ENCODE assay signal across 9 cellular contexts in genomic region chr11:2932850-2933251, GRCh38. TPM values are rescaled to one million over a fixed set of nuclear protein-coding genes. Genes with fewer than 3 reads are reported as not detected.
DNase-seq lines count a peak whose midpoint lies in the region; ATAC-seq and TF ChIP-seq lines count a peak whose summit lies in the region.
"Had no signal": no experiment of that assay in that cellular context is flagged by ENCODE, and none has a peak within 500 bp of the region (broad histone marks: within the 10 kb centered on the region; RNA-seq: fewer than 3 reads in every experiment).

No MANE protein-coding gene starts in this region.

- no peak for TF ChIP-seq CTCF in coronary artery (IDR thresholded peaks at IDR 0.05)
- TF ChIP-seq CTCF in GM10266 (IDR thresholded peaks at IDR 0.05; ENCODE audit: control insufficient read depth, insufficient read depth, low read depth, missing control alignments), result no peak

- peak overlapping the region; percentile 42 for H3K9ac ChIP-seq in NT2/D1 (ENCODE audit: insufficient read length, low read depth)

- no peak overlapping the region for H3K4me3 ChIP-seq in NT2/D1 (ENCODE audit: insufficient read length, low read depth)
- H3K4me3 ChIP-seq in coronary artery, result no peak overlapping the region

- peaks cover 2% of the 10 kb centered on the region for H3K36me3 ChIP-seq in NT2/D1 (ENCODE audit: insufficient read depth, insufficient read length, low read length)

- no peak for ATAC-seq in GM18861 (IDR thresholded peaks at IDR 0.05; ENCODE audit: unreplicated experiment)
- ATAC-seq in GM21825 (IDR thresholded peaks at IDR 0.05; ENCODE audit: unreplicated experiment), result no peak

- DNase-seq in EH (ENCODE audit: low read depth) (peak; percentile 67), NT2/D1 (ENCODE audit: low read depth, low spot score) (no peak), coronary artery (ENCODE audit: low spot score) (no peak), posterior vena cava (ENCODE audit: low spot score) (peak; percentile 81), putamen (ENCODE audit: low spot score) (no peak), GM10266 (ENCODE audit: extremely low spot score) (no peak)
- DNase-seq: NCI-H510A had no signal

- peaks cover 10% of the 10 kb centered on the region for H3K9me3 ChIP-seq in NT2/D1 (ENCODE audit: insufficient read depth, low read length)

- H3K27me3 ChIP-seq in NT2/D1 (ENCODE audit: insufficient read depth, insufficient read length), result no peaks in the 10 kb centered on the region

- peak overlapping the region; percentile 26 to 57 for H3K27ac ChIP-seq in coronary artery

- intact Hi-C loops in posterior vena cava (cut with DNase I), result no loop called here

- peaks cover 27% of the 10 kb centered on the region for H3K4me1 ChIP-seq in NT2/D1 (ENCODE audit: insufficient read depth, insufficient read length)

RNA-seq across cellular contexts. Expression of gene PHLDA2, which starts 3.6 kb away (rescaled TPM):
- total RNA-seq in posterior vena cava, result 1 to 10 TPM; 4.6 to 8.1 TPM

RNA-seq across cellular contexts. Expression of gene CDKN1C, which starts 47.3 kb away (rescaled TPM):
- total RNA-seq in posterior vena cava, result 10 to 100 TPM; 23.6 to 58.8 TPM

RNA-seq across cellular contexts. Expression of gene NAP1L4, which starts 59.3 kb away (rescaled TPM):
- total RNA-seq in posterior vena cava, result 100 to 1,000 TPM in 1 of 2 donors, 10 to 100 TPM in 1; 89.0 to 118 TPM

Comparison
In these comparisons a context has a peak if more than half of its experiments do, and no peak if none do; other contexts are left out.
1. DNase-seq: peak in EH (single experiment) and posterior vena cava (single experiment); none in NT2/D1 (single experiment), coronary artery (single experiment), putamen (single experiment) and GM10266 (single experiment).